ENCODE assay signal across 15 cellular contexts in genomic region chr16:23385441-23385840, GRCh38.
"Had no signal": no experiment of that assay in that cellular context is flagged by ENCODE, and none has a peak within 500 bp of the region (broad histone marks: within the 10 kb centered on the region; RNA-seq: fewer than 3 reads in every experiment).

No MANE protein-coding gene starts in this region.

- H3K4me3 Mint-ChIP-seq: mesothelial cell of epicardium; nephron; stimulated activated naive B cell treated with anti-CD40 and anti-IgM and Interleukin-4, amounts not matched to agents 10 μg/mL and 1 μg/mL and 100 μg/mL, for 72 hours; stimulated activated naive CD8-positive, alpha-beta T cell treated with anti-CD3 and anti-CD28 coated beads, Interleukin-15, amount 100 ng/mL, for 72 hours had no signal

- DNase-seq: colonic mucosa; dermis blood vessel endothelial cell; foreskin melanocyte; heart left ventricle; hippocampal formation; kidney glomerular epithelial cell; spleen; stimulated activated CD4-positive, alpha-beta T cell treated with anti-CD3 and anti-CD28 coated beads, Interleukin-15, amount 100 ng/mL, for 24 hours; stimulated activated CD4-positive, alpha-beta T cell treated with anti-CD3 and anti-CD28 coated beads, Interleukin-1b, Interleukin-23, amount 100 ng/mL, for 48 hours; stimulated activated CD4-positive, alpha-beta T cell treated with anti-CD3 and anti-CD28 coated beads, Interleukin-4, amount 100 ng/mL, for 24 hours; stimulated activated naive B cell treated with anti-CD40 and anti-IgM and Interleukin-4, amounts not matched to agents 10 μg/mL and 1 μg/mL and 100 μg/mL, for 72 hours; stimulated activated naive CD8-positive, alpha-beta T cell treated with anti-CD3 and anti-CD28 coated beads, Interleukin-15, amount 100 ng/mL, for 72 hours had no signal

- H3K27ac Mint-ChIP-seq: mesothelial cell of epicardium; nephron; stimulated activated naive B cell treated with anti-CD40 and anti-IgM and Interleukin-4, amounts not matched to agents 10 μg/mL and 1 μg/mL and 100 μg/mL, for 72 hours had no signal

- H3K27ac ChIP-seq: colonic mucosa, heart left ventricle, spleen, thoracic aorta had no signal

- H3K4me1 Mint-ChIP-seq: mesothelial cell of epicardium; nephron; stimulated activated naive B cell treated with anti-CD40 and anti-IgM and Interleukin-4, amounts not matched to agents 10 μg/mL and 1 μg/mL and 100 μg/mL, for 72 hours; stimulated activated naive CD8-positive, alpha-beta T cell treated with anti-CD3 and anti-CD28 coated beads, Interleukin-15, amount 100 ng/mL, for 72 hours had no signal

- H3K9me3 ChIP-seq: colonic mucosa, heart left ventricle, spleen, thoracic aorta had no signal

- H3K36me3 ChIP-seq: colonic mucosa had no signal

- H3K4me3 ChIP-seq: colonic mucosa, heart left ventricle, spleen, thoracic aorta had no signal

- H3K27me3 Mint-ChIP-seq: stimulated activated naive B cell treated with anti-CD40 and anti-IgM and Interleukin-4, amounts not matched to agents 10 μg/mL and 1 μg/mL and 100 μg/mL, for 72 hours; stimulated activated naive CD8-positive, alpha-beta T cell treated with anti-CD3 and anti-CD28 coated beads, Interleukin-15, amount 100 ng/mL, for 72 hours had no signal

- H3K27me3 ChIP-seq: colonic mucosa, heart left ventricle, spleen had no signal

- H3K9me3 Mint-ChIP-seq: mesothelial cell of epicardium; nephron; stimulated activated naive B cell treated with anti-CD40 and anti-IgM and Interleukin-4, amounts not matched to agents 10 μg/mL and 1 μg/mL and 100 μg/mL, for 72 hours; stimulated activated naive CD8-positive, alpha-beta T cell treated with anti-CD3 and anti-CD28 coated beads, Interleukin-15, amount 100 ng/mL, for 72 hours had no signal

- H3K4me1 ChIP-seq: colonic mucosa, heart left ventricle, spleen had no signal
